In the genomic region with DNA sequence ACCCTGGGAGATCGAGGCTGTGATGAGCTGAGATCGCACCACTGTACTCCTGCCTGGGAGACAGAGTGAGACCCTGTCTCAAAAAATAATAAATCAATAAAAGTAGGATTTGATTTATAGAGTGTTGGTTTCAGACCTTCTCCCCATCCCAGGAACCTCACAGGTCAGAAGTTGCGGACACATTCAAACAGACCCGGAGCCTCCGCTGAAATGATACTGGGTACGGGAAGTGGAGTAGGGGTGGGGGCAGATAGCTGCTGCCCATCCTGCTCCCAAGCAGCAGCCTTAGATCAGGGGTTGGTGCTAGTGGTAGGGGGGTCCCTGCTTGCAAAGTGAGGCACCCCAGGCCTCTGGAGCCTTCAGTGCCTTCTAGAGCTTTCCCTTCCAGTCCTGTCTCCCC, we compare ENCODE assay signal across 13 cellular contexts.
"Had no signal": no experiment of that assay in that cellular context is flagged by ENCODE, and none has a peak within 500 bp of the region (broad histone marks: within the 10 kb centered on the region; RNA-seq: fewer than 3 reads in every experiment).

No MANE protein-coding gene starts in this region.

- ATAC-seq: activated naive CD4-positive, alpha-beta T cell treated with anti-CD3 and anti-CD28 coated beads, Interleukin-2, amount 50 U/mL, for 72 hours; activated T-cell treated with anti-CD3 and anti-CD28 coated beads, Interleukin-2, amount 50 U/mL, for 4 hours; gastrocnemius medialis; lower lobe of right lung; naive thymus-derived CD4-positive, alpha-beta T cell had no signal

- H3K4me3 ChIP-seq: gastrocnemius medialis, heart left ventricle, lower lobe of right lung, prostate gland, right lobe of liver, transverse colon had no signal

- H3K27me3 ChIP-seq: gastrocnemius medialis, heart left ventricle, right lobe of liver, transverse colon had no signal

- H3K36me3 Mint-ChIP-seq: activated naive CD4-positive, alpha-beta T cell treated with anti-CD3 and anti-CD28 coated beads, Interleukin-2, amount 50 U/mL, for 72 hours had no signal

- H3K27me3 Mint-ChIP-seq: naive thymus-derived CD4-positive, alpha-beta T cell had no signal

- H3K4me1 ChIP-seq: right lobe of liver had no signal

- H3K36me3 ChIP-seq: gastrocnemius medialis, heart left ventricle, lower lobe of right lung, prostate gland, right lobe of liver, transverse colon had no signal

- H3K4me3 Mint-ChIP-seq: activated T-cell treated with anti-CD3 and anti-CD28 coated beads, Interleukin-2, amount 50 U/mL, for 4 hours; naive thymus-derived CD4-positive, alpha-beta T cell had no signal

- H3K9me3 ChIP-seq: gastrocnemius medialis, heart left ventricle, lower lobe of right lung, prostate gland, right lobe of liver, transverse colon had no signal

- H3K27ac Mint-ChIP-seq: activated naive CD4-positive, alpha-beta T cell treated with anti-CD3 and anti-CD28 coated beads, Interleukin-2, amount 50 U/mL, for 72 hours had no signal

- DNase-seq: activated CD4-positive, alpha-beta T cell treated with anti-CD3 and anti-CD28 coated beads, Interleukin-2, amount 50 U/mL, for 1 hour; activated gamma-delta T cell; activated T-cell treated with anti-CD3 and anti-CD28 coated beads, Interleukin-2, amount 50 U/mL, for 4 hours; cortex of kidney; gastrocnemius medialis; left cardiac atrium; lower lobe of right lung; transverse colon had no signal

- H3K27ac ChIP-seq: lower lobe of right lung, prostate gland, right lobe of liver, transverse colon had no signal

- H3K9me3 Mint-ChIP-seq: activated naive CD4-positive, alpha-beta T cell treated with anti-CD3 and anti-CD28 coated beads, Interleukin-2, amount 50 U/mL, for 72 hours; activated T-cell treated with anti-CD3 and anti-CD28 coated beads, Interleukin-2, amount 50 U/mL, for 4 hours had no signal
